Comparison of ENCODE assay signal across 24 cellular contexts in genomic region chr9:136022731-136023400, GRCh38.
DNase-seq lines count a peak whose midpoint lies in the region; ATAC-seq and TF ChIP-seq lines count a peak whose summit lies in the region.
"Had no signal": no experiment of that assay in that cellular context is flagged by ENCODE, and none has a peak within 500 bp of the region (broad histone marks: within the 10 kb centered on the region; RNA-seq: fewer than 3 reads in every experiment).

No MANE protein-coding gene starts in this region.

- H3K9me3 Mint-ChIP-seq in activated CD8-positive, alpha-beta T cell treated with anti-CD3 and anti-CD28 coated beads, Interleukin-2, amount 10 ng/mL, durations not matched to agents 7 days and 5 days (ENCODE audit: insufficient read depth) = peaks cover 5% of the 10 kb centered on the region
- H3K9me3 Mint-ChIP-seq in activated CD8-positive, alpha-beta T cell treated with anti-CD3 and anti-CD28 coated beads for 36 hours = no peaks in the 10 kb centered on the region
- no peaks in the 10 kb centered on the region for H3K9me3 Mint-ChIP-seq in endodermal cell
- H3K9me3 Mint-ChIP-seq: activated naive CD8-positive, alpha-beta T cell treated with anti-CD3 and anti-CD28 coated beads, Interleukin-2, amount 50 U/mL, for 24 hours; natural killer cell treated with Interleukin-12 subunit alpha and Interleukin-12 subunit beta and Interleukin-15 and Interleukin-18, amount 100 ng/mL, for 72 hours had no signal

- peak overlapping the region; percentile 43 for H3K27ac Mint-ChIP-seq in activated CD8-positive, alpha-beta T cell treated with anti-CD3 and anti-CD28 coated beads, Interleukin-2, amount 10 ng/mL, durations not matched to agents 7 days and 5 days
- H3K27ac Mint-ChIP-seq in activated CD8-positive, alpha-beta T cell treated with anti-CD3 and anti-CD28 coated beads for 36 hours = no peak overlapping the region
- H3K27ac Mint-ChIP-seq in endodermal cell = no peak overlapping the region
- H3K27ac Mint-ChIP-seq: activated naive CD8-positive, alpha-beta T cell treated with anti-CD3 and anti-CD28 coated beads, Interleukin-2, amount 50 U/mL, for 24 hours; stimulated activated memory B cell treated with anti-CD40 and anti-IgM and Interleukin-4, amounts not matched to agents 10 μg/mL and 1 μg/mL and 100 μg/mL, for 72 hours had no signal

- intact Hi-C loops in activated CD8-positive, alpha-beta T cell treated with anti-CD3 and anti-CD28 coated beads for 36 hours (cut with micrococcal nuclease) = no loop called here
- intact Hi-C loops in psoas muscle (cut with DNase I) (no loop called here), transverse colon (cut with DNase I; ENCODE audit: low total_unique reads) (no loop called here)

- no peaks in the 10 kb centered on the region for H3K27me3 ChIP-seq in endodermal cell (ENCODE audit: control insufficient read depth, insufficient read depth, low read length, poor library complexity, severe bottlenecking)
- no peaks in the 10 kb centered on the region for H3K27me3 ChIP-seq in psoas muscle (ENCODE audit: insufficient read depth in 3 of 3, low read length in 2 of 3)
- H3K27me3 ChIP-seq in transverse colon = no peaks in the 10 kb centered on the region
- H3K27me3 ChIP-seq: MG63 had no signal

- H3K36me3 Mint-ChIP-seq in activated CD8-positive, alpha-beta T cell treated with anti-CD3 and anti-CD28 coated beads, Interleukin-2, amount 10 ng/mL, durations not matched to agents 7 days and 5 days (ENCODE audit: low read depth) = no peaks in the 10 kb centered on the region
- peaks cover 4% of the 10 kb centered on the region for H3K36me3 Mint-ChIP-seq in activated CD8-positive, alpha-beta T cell treated with anti-CD3 and anti-CD28 coated beads for 36 hours (ENCODE audit: low read depth)
- peaks cover 15% of the 10 kb centered on the region for H3K36me3 Mint-ChIP-seq in endodermal cell (ENCODE audit: low read depth)
- H3K36me3 Mint-ChIP-seq: natural killer cell treated with Interleukin-12 subunit alpha and Interleukin-12 subunit beta and Interleukin-15 and Interleukin-18, amount 100 ng/mL, for 72 hours; stimulated activated memory B cell treated with anti-CD40 and anti-IgM and Interleukin-4, amounts not matched to agents 10 μg/mL and 1 μg/mL and 100 μg/mL, for 72 hours had no signal

- H3K9ac ChIP-seq in endodermal cell (ENCODE audit: extremely low read depth, low read length, poor library complexity, severe bottlenecking) = no peak overlapping the region

- no peak for TF ChIP-seq POLR2A in transverse colon (IDR thresholded peaks at IDR 0.05)

- in situ Hi-C loops in transverse colon (cut with MboI; ENCODE audit: low pct_ligation_motif_present in 1 of 4, low pct_unique_long_range_greater_than_20kb in 1 of 4, low sequenced_read_pairs in 3 of 4) = no loop called here

- CTCF ChIA-PET in activated CD8-positive, alpha-beta T cell treated with anti-CD3 and anti-CD28 coated beads, Interleukin-2, amount 10 ng/mL, durations not matched to agents 7 days and 5 days (lab: Charles Lee) = no interaction called here
- CTCF ChIA-PET in activated CD8-positive, alpha-beta T cell treated with anti-CD3 and anti-CD28 coated beads for 36 hours (lab: Charles Lee) = no interaction called here

- H3K27ac ChIP-seq in endodermal cell (ENCODE audit: low read depth, low read length) = no peak overlapping the region
- H3K27ac ChIP-seq in psoas muscle = no peak overlapping the region
- peak overlapping the region in 1 of 4 donors; percentile 1 for H3K27ac ChIP-seq in transverse colon

- no peak for DNase-seq in activated CD8-positive, alpha-beta T cell treated with anti-CD3 and anti-CD28 coated beads, Interleukin-2, amount 10 ng/mL, durations not matched to agents 7 days and 5 days
- DNase-seq in activated CD8-positive, alpha-beta T cell treated with anti-CD3 and anti-CD28 coated beads for 36 hours = no peak
- peak; percentile 18 for DNase-seq in NCI-H69 (lab: John Stamatoyannopoulos, UW)
- peak; percentile 33 for DNase-seq in endodermal cell
- peak; percentile 7 to 52 for DNase-seq in psoas muscle
- no peak for DNase-seq in transverse colon
- no peak for DNase-seq in OCI-M2 (lab: John Stamatoyannopoulos, UW; ENCODE audit: unreplicated experiment)
- DNase-seq: activated CD4-positive, alpha-beta T cell treated with anti-CD3 and anti-CD28 coated beads for 1 hour; activated CD8-positive, alpha-beta memory T cell treated with anti-CD3 and anti-CD28 coated beads for 24 hours; activated gamma-delta T cell; activated naive CD8-positive, alpha-beta T cell treated with anti-CD3 and anti-CD28 coated beads, Interleukin-2, amount 50 U/mL, for 24 hours; activated T-cell treated with anti-CD3 and anti-CD28 coated beads, Interleukin-2, amount 50 U/mL, for 1 hour; cerebellar nuclear complex; DMS53; GOT3; MG63; NCI-H1105 treated with DMSO at 0.1 percent for 48 hours; NCI-H1930; NCI-H2227 treated with DMSO at 0.1 percent for 48 hours; NCI-H526 treated with DMSO at 0.1 percent for 48 hours; stimulated activated CD4-positive, alpha-beta T cell treated with anti-CD3 and anti-CD28 coated beads, Interleukin-4, amount 100 ng/mL, for 1 hour had no signal

- no peaks in the 10 kb centered on the region for H3K27me3 Mint-ChIP-seq in activated CD8-positive, alpha-beta T cell treated with anti-CD3 and anti-CD28 coated beads, Interleukin-2, amount 10 ng/mL, durations not matched to agents 7 days and 5 days (ENCODE audit: low read depth)
- no peaks in the 10 kb centered on the region for H3K27me3 Mint-ChIP-seq in activated CD8-positive, alpha-beta T cell treated with anti-CD3 and anti-CD28 coated beads for 36 hours
- peaks cover 4% of the 10 kb centered on the region for H3K27me3 Mint-ChIP-seq in endodermal cell (ENCODE audit: insufficient read depth)
- H3K27me3 Mint-ChIP-seq: natural killer cell treated with Interleukin-12 subunit alpha and Interleukin-12 subunit beta and Interleukin-15 and Interleukin-18, amount 100 ng/mL, for 72 hours had no signal

- TF ChIP-seq CTCF in activated CD8-positive, alpha-beta T cell treated with anti-CD3 and anti-CD28 coated beads for 36 hours (IDR thresholded peaks at IDR 0.05) = no peak
- no peak for TF ChIP-seq CTCF in endodermal cell (conservative IDR thresholded peaks at IDR 0.05)
- no peak for TF ChIP-seq CTCF in psoas muscle (IDR thresholded peaks at IDR 0.05)
- TF ChIP-seq CTCF in transverse colon (IDR thresholded peaks at IDR 0.05) = no peak

- no peak overlapping the region for H3K4me3 Mint-ChIP-seq in activated CD8-positive, alpha-beta T cell treated with anti-CD3 and anti-CD28 coated beads, Interleukin-2, amount 10 ng/mL, durations not matched to agents 7 days and 5 days
- no peak overlapping the region for H3K4me3 Mint-ChIP-seq in activated CD8-positive, alpha-beta T cell treated with anti-CD3 and anti-CD28 coated beads for 36 hours
- no peak overlapping the region for H3K4me3 Mint-ChIP-seq in endodermal cell
- H3K4me3 Mint-ChIP-seq: activated naive CD8-positive, alpha-beta T cell treated with anti-CD3 and anti-CD28 coated beads, Interleukin-2, amount 50 U/mL, for 24 hours; natural killer cell treated with Interleukin-12 subunit alpha and Interleukin-12 subunit beta and Interleukin-15 and Interleukin-18, amount 100 ng/mL, for 72 hours; stimulated activated memory B cell treated with anti-CD40 and anti-IgM and Interleukin-4, amounts not matched to agents 10 μg/mL and 1 μg/mL and 100 μg/mL, for 72 hours had no signal

- no peak for ATAC-seq in activated CD8-positive, alpha-beta T cell treated with anti-CD3 and anti-CD28 coated beads, Interleukin-2, amount 10 ng/mL, durations not matched to agents 7 days and 5 days
- no peak for ATAC-seq in activated CD8-positive, alpha-beta T cell treated with anti-CD3 and anti-CD28 coated beads for 36 hours
- ATAC-seq in psoas muscle (no peak), GM21786 (IDR thresholded peaks at IDR 0.05; ENCODE audit: unreplicated experiment) (no peak)
- ATAC-seq: activated naive CD8-positive, alpha-beta T cell treated with anti-CD3 and anti-CD28 coated beads, Interleukin-2, amount 50 U/mL, for 24 hours; stimulated activated memory B cell treated with anti-CD40 and anti-IgM and Interleukin-4, amounts not matched to agents 10 μg/mL and 1 μg/mL and 100 μg/mL, for 72 hours had no signal

- H3K9me3 ChIP-seq in endodermal cell (ENCODE audit: control insufficient read depth, low read length) (no peaks in the 10 kb centered on the region), psoas muscle (no peaks in the 10 kb centered on the region), transverse colon (no peaks in the 10 kb centered on the region)
- H3K9me3 ChIP-seq: MG63 had no signal

- no peak for TF ChIP-seq EP300 in transverse colon (IDR thresholded peaks at IDR 0.05; ENCODE audit: low read depth)

- no peaks in the 10 kb centered on the region for H3K4me1 ChIP-seq in endodermal cell (ENCODE audit: control insufficient read depth, insufficient read depth, low read length)
- H3K4me1 ChIP-seq in psoas muscle = peaks cover 32% of the 10 kb centered on the region
- peaks cover 0 to 7% (median 3%) of the 10 kb centered on the region in 4 donors for H3K4me1 ChIP-seq in transverse colon

- 95 to 99% methylated on average over 14 to 21 of the region's 21 CpGs for WGBS in endodermal cell (ENCODE audit: insufficient coverage in 1 of 2, insufficient read length in 1 of 2), 2 experiments
- 85 to 93% (median 86%) methylated on average over 21 of the region's 21 CpGs for WGBS in psoas muscle, 3 donors
- WGBS in transverse colon (ENCODE audit: low coverage in 1 of 2), 2 donors = 92% methylated on average over 21 of the region's 21 CpGs; no CpG with 5 or more reads in 1 of the 2 donors

- POLR2A ChIA-PET in activated CD8-positive, alpha-beta T cell treated with anti-CD3 and anti-CD28 coated beads, Interleukin-2, amount 10 ng/mL, durations not matched to agents 7 days and 5 days (lab: Charles Lee) = no interaction called here
- POLR2A ChIA-PET in activated CD8-positive, alpha-beta T cell treated with anti-CD3 and anti-CD28 coated beads for 36 hours (lab: Charles Lee) = no interaction called here

- H3K4me1 Mint-ChIP-seq in activated CD8-positive, alpha-beta T cell treated with anti-CD3 and anti-CD28 coated beads, Interleukin-2, amount 10 ng/mL, durations not matched to agents 7 days and 5 days (ENCODE audit: low read depth) = peaks cover 3% of the 10 kb centered on the region
- peaks cover 5% of the 10 kb centered on the region for H3K4me1 Mint-ChIP-seq in activated CD8-positive, alpha-beta T cell treated with anti-CD3 and anti-CD28 coated beads for 36 hours (ENCODE audit: low read depth)
- H3K4me1 Mint-ChIP-seq in endodermal cell = no peaks in the 10 kb centered on the region
- H3K4me1 Mint-ChIP-seq: activated naive CD8-positive, alpha-beta T cell treated with anti-CD3 and anti-CD28 coated beads, Interleukin-2, amount 50 U/mL, for 24 hours; stimulated activated memory B cell treated with anti-CD40 and anti-IgM and Interleukin-4, amounts not matched to agents 10 μg/mL and 1 μg/mL and 100 μg/mL, for 72 hours had no signal

- H3K4me3 ChIP-seq in endodermal cell (ENCODE audit: low read length) (no peak overlapping the region), psoas muscle (no peak overlapping the region), transverse colon (no peak overlapping the region)
- H3K4me3 ChIP-seq: MG63 had no signal

- H3K36me3 ChIP-seq in endodermal cell (ENCODE audit: control insufficient read depth, insufficient read depth, low read length) (no peaks in the 10 kb centered on the region), psoas muscle (ENCODE audit: insufficient read depth in 1 of 2, low read depth in 1 of 2) (no peaks in the 10 kb centered on the region), transverse colon (no peaks in the 10 kb centered on the region)

Comparison
In these comparisons a context has a peak if more than half of its experiments do, and no peak if none do; other contexts are left out.
1. DNase-seq: peak in NCI-H69 (single experiment), endodermal cell (single experiment) and psoas muscle (2 of 2); none in activated CD8-positive, alpha-beta T cell treated with anti-CD3 and anti-CD28 coated beads, Interleukin-2, amount 10 ng/mL, durations not matched to agents 7 days and 5 days (single experiment), activated CD8-positive, alpha-beta T cell treated with anti-CD3 and anti-CD28 coated beads for 36 hours (single experiment), transverse colon (single experiment) and OCI-M2 (single experiment).